In genomic region chr10:63521389-63522128, GRCh38 we compare ENCODE assay signal across 1 cellular context.
A peak's percentile ranks its signal among the peaks of the same experiment; 100 is the strongest.
TF ChIP-seq lines count a peak whose summit lies in the region.

Gene REEP3, plus strand, starts transcription at chr10:63521401. Its CDS starts 145 bp downstream, at chr10:63521546.

TF ChIP-seq in K562, 482 proteins besides CTCF, POLR2A, EP300 and RAD21 (continued from another document and continues in another):
- TF ChIP-seq ZNF518B (CRISPR knock-in tag; IDR thresholded peaks at IDR 0.05) (no peak), ZNF134 (CRISPR knock-in tag; conservative IDR thresholded peaks at IDR 0.05) (no peak), GABPA (tag; conservative IDR thresholded peaks at IDR 0.05; ENCODE audit: low read depth) (0 out of 2 replicates have a peak, but pooled peaks have one; percentile 33), SNIP1 (IDR thresholded peaks at IDR 0.05; ENCODE audit: low read depth) (no peak), TAF9B (IDR thresholded peaks at IDR 0.05; ENCODE audit: partially characterized antibody) (no peak), GMEB1 (CRISPR knock-in tag; IDR thresholded peaks at IDR 0.05) (peak; percentile 52; the same call in 1 of the 2 replicates), MITF (IDR thresholded peaks at IDR 0.05) (no peak), CREB3L1 (IDR thresholded peaks at IDR 0.05; ENCODE audit: borderline replicate concordance, low read depth) (0 out of 2 replicates have a peak, but pooled peaks have one; percentile 28), ZNF764 (CRISPR knock-in tag; IDR thresholded peaks at IDR 0.05; ENCODE audit: low read depth) (no peak), CBX1 (IDR thresholded peaks at IDR 0.05; ENCODE audit: low read depth) (no peak), NFIC (IDR thresholded peaks at IDR 0.05) (peak; percentile 19; the same call in 1 of the 2 replicates), EP400 (IDR thresholded peaks at IDR 0.05) (no peak; the same call in 1 of the 2 replicates), ZMIZ1 (IDR thresholded peaks at IDR 0.05; ENCODE audit: low read depth in 2 of 2, low read length in 2 of 2) (0 out of 4 replicates have a peak, but pooled peaks of 1 of the 2 experiments have one; percentile 40), CTBP1 (IDR thresholded peaks at IDR 0.05; ENCODE audit: borderline replicate concordance) (peak; percentile 99), FOSL1 (tag; conservative IDR thresholded peaks at IDR 0.05) (no peak; the same call in 1 of the 2 replicates), E2F5 (CRISPR knock-in tag; IDR thresholded peaks at IDR 0.05) (no peak), LEF1 (IDR thresholded peaks at IDR 0.05) (no peak), ZBTB17 (CRISPR knock-in tag; IDR thresholded peaks at IDR 0.05) (peak; percentile 55; the same call in 1 of the 2 replicates), MAX (CRISPR knock-in tag; IDR thresholded peaks at IDR 0.05) (peak; percentile 66), CAMTA2 (CRISPR knock-in tag; conservative IDR thresholded peaks at IDR 0.05) (no peak), SAFB2 (IDR thresholded peaks at IDR 0.05; ENCODE audit: borderline replicate concordance, low read depth, low read length, severe bottlenecking) (no peak), E2F6 (IDR thresholded peaks at IDR 0.05; ENCODE audit: borderline replicate concordance in 1 of 2, extremely low read depth in 1 of 2, insufficient read depth in 1 of 2, insufficient read length in 1 of 2, low read depth in 1 of 2, low read length in 1 of 2, poor library complexity in 1 of 2, severe bottlenecking in 1 of 2) (peak; percentile 92 to 96), MNT (conservative IDR thresholded peaks at IDR 0.05) (0 out of 4 replicates have a peak, but pooled peaks of 1 of the 2 experiments have one; percentile 42), TEAD1 (CRISPR knock-in tag; IDR thresholded peaks at IDR 0.05) (no peak), ZNF76 (CRISPR knock-in tag; IDR thresholded peaks at IDR 0.05; ENCODE audit: borderline replicate concordance) (peak; percentile 76; the same call in 1 of the 2 replicates), RBBP5 (IDR thresholded peaks at IDR 0.05; ENCODE audit: borderline replicate concordance, insufficient read depth, low read length, poor library complexity, severe bottlenecking) (peak; percentile 97), VEZF1 (CRISPR knock-in tag; IDR thresholded peaks at IDR 0.05) (peak; percentile 71), TEAD2 (tag; IDR thresholded peaks at IDR 0.05) (no peak), ZC3H4 (CRISPR knock-in tag; IDR thresholded peaks at IDR 0.05; ENCODE audit: borderline replicate concordance) (peak; percentile 23; the same call in 1 of the 2 replicates), MTA2 (IDR thresholded peaks at IDR 0.05; ENCODE audit: low read depth) (no peak), ZFP36 (IDR thresholded peaks at IDR 0.05; ENCODE audit: low read depth, low read length, partially characterized antibody) (no peak), CHD1 (IDR thresholded peaks at IDR 0.05; ENCODE audit: low read length) (peak; percentile 63), SFPQ (IDR thresholded peaks at IDR 0.05; ENCODE audit: low read depth, low read length) (no peak), USF2 (CRISPR knock-in tag; IDR thresholded peaks at IDR 0.05) (peak; percentile 73; the same call in 1 of the 2 replicates), EZH2 (IDR thresholded peaks at IDR 0.05; ENCODE audit: borderline replicate concordance, low read depth, low read length) (no peak), ZNF717 (CRISPR knock-in tag; IDR thresholded peaks at IDR 0.05) (no peak), GATAD2B (IDR thresholded peaks at IDR 0.05; ENCODE audit: borderline replicate concordance) (peak; percentile 70), HNRNPUL1 (IDR thresholded peaks at IDR 0.05; ENCODE audit: low read length) (no peak), ZNF41 (CRISPR knock-in tag; conservative IDR thresholded peaks at IDR 0.05) (no peak)
